In genomic region chr14:74771409-74771808, GRCh38 we compare ENCODE assay signal across 15 cellular contexts.
"Had no signal": no experiment of that assay in that cellular context is flagged by ENCODE, and none has a peak within 500 bp of the region (broad histone marks: within the 10 kb centered on the region; RNA-seq: fewer than 3 reads in every experiment).

No MANE protein-coding gene starts in this region.

- FAIRE-seq: endometrium, pancreas had no signal

- H3K27ac ChIP-seq: colonic mucosa, esophagus muscularis mucosa, pancreas, stomach, testis had no signal

- H3K4me1 ChIP-seq: colonic mucosa had no signal

- H3K9me3 ChIP-seq: colonic mucosa, esophagus muscularis mucosa, pancreas, stomach, testis had no signal

- H3K27me3 ChIP-seq: colonic mucosa, esophagus muscularis mucosa, pancreas, stomach, testis had no signal

- DNase-seq: activated CD4-positive, alpha-beta T cell treated with anti-CD3 and anti-CD28 coated beads, Interleukin-2, amount 50 U/mL, for 1 hour; activated CD4-positive, CD25-positive, alpha-beta regulatory T cell; activated effector memory CD4-positive, alpha-beta T cell treated with Interleukin-2 at 50 U/mL for 16 hours; activated naive CD4-positive, alpha-beta T cell treated with anti-CD3 and anti-CD28 coated beads, Interleukin-2, amount 50 U/mL, for 16 hours; activated T-cell treated with anti-CD3 and anti-CD28 coated beads for 4 hours; colonic mucosa; glutamatergic neuron; hypothalamus; pancreas; stimulated activated CD4-positive, alpha-beta T cell treated with anti-CD3 and anti-CD28 coated beads, Interleukin-12 subunit alpha, Interleukin-12 subunit beta, amount 100 ng/mL, for 4 hours; stimulated activated CD4-positive, alpha-beta T cell treated with anti-CD3 and anti-CD28 coated beads, Interleukin-2, amount 100 ng/mL, for 24 hours; stomach; testis had no signal

- H3K4me3 ChIP-seq: colonic mucosa, esophagus muscularis mucosa, pancreas, stomach, testis had no signal

- H3K36me3 ChIP-seq: colonic mucosa, pancreas had no signal
